20 cellular contexts compared by ENCODE assay signal in the genomic region with DNA sequence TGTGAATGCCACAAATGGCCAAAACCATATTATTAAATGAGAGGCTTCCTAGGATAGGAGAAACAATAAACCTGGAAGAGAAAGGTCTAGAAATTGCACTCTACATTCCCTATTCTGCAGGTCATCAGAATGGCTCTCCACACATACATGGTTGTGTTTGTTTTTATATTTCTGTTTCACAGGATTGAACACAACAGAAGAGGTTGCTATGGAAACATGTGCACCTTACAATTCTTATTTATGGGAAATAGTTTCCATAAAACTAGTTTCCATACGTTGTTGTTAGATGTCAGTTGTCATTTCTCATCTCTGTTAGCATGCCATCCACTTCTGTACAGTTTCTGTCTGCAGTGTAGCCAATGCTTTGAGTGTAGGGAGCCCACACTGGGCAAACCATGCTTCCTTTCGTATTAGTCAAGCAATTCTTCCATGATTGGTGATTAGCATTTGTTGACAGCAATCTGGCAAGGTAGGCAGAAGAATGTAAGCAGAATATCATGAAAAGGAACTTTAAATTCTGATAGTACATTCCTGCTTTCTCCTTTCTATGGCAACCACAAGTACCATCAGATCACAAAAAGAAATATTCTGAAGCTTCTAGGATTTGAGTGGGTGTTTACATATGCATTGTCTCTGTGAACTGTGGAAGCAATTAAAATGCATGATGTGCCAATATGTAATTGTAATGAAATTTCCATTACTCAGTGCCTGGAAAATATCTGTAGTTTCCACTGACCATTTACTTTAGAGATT.
A peak's percentile ranks its signal among the peaks of the same experiment; 100 is the strongest.
DNase-seq lines count a peak whose midpoint lies in the region; ATAC-seq, FAIRE-seq and TF ChIP-seq lines count a peak whose summit lies in the region.
"Had no signal": no experiment of that assay in that cellular context is flagged by ENCODE, and none has a peak within 500 bp of the region (broad histone marks: within the 10 kb centered on the region; RNA-seq: fewer than 3 reads in every experiment).

No MANE protein-coding gene starts in this region.

- TF ChIP-seq POLR2A in K562 (conservative IDR thresholded peaks at IDR 0.05) = no peak

- in situ Hi-C loops in K562 (cut with MboI) = no loop called here

- POLR2A ChIA-PET in K562 (lab: Yijun Ruan, JAX) = no interaction called here

- 0% methylated on average over 2 of the region's 2 CpGs for WGBS in K562 (ENCODE audit: insufficient coverage, low coverage, missing lambda C conversion rate)

- no TSS peak for BruUV-seq in K562 (replicated peaks; lab: Mats Ljungman, UMichigan)

- no peaks in the 10 kb centered on the region for H3K9me3 ChIP-seq in K562 (replicated peaks; ENCODE audit: control insufficient read depth, insufficient read depth, low read depth, low read length)
- H3K9me3 ChIP-seq: HAP-1 had no signal

- no peaks in the 10 kb centered on the region for H4K20me1 ChIP-seq in K562 (replicated peaks; ENCODE audit: control insufficient read depth, insufficient read depth, low read length)

- H3K79me2 ChIP-seq in K562 (ENCODE audit: control insufficient read depth, insufficient read depth, low read length) = no peaks in the 10 kb centered on the region

- H3K27ac ChIP-seq in K562 (ENCODE audit: extremely low read depth, low read depth, low read length) = no peak overlapping the region
- H3K27ac ChIP-seq: C4-2B had no signal

- H3K9me1 ChIP-seq in K562 (ENCODE audit: control insufficient read depth, insufficient read depth, low read length) = no peaks in the 10 kb centered on the region

- H3K4me1 ChIP-seq in K562 (replicated peaks in 1 of 2; ENCODE audit: control insufficient read depth in 2 of 2, insufficient read depth in 2 of 2, low read length in 2 of 2) = no peaks in the 10 kb centered on the region
- H3K4me1 ChIP-seq: HAP-1 had no signal

- DNase-seq in DMS53 (lab: John Stamatoyannopoulos, UW) = peak; percentile 76
- DNase-seq in DMS53 treated with DMSO at 0.1 percent for 48 hours (lab: John Stamatoyannopoulos, UW; ENCODE audit: unreplicated experiment) = no peak
- DNase-seq in K562 (ENCODE audit: extremely low read depth in 1 of 4, low spot score in 3 of 4) = no peak
- DNase-seq in kidney tubule cell (ENCODE audit: low spot score) = peak; percentile 31
- DNase-seq in activated naive CD4-positive, alpha-beta T cell treated with Interleukin-2 at 50 U/mL for 16 hours = no peak
- DNase-seq in NCI-H2171 (lab: John Stamatoyannopoulos, UW) = no peak
- DNase-seq: AML-193, NCI-H1092 treated with DMSO at 0.1 percent for 48 hours, NCI-H146, NCI-H2029 treated with DMSO at 0.1 percent for 48 hours, NCI-H510A, PC-3, RPMI8226, SHP77 treated with DMSO at 0.1 percent for 48 hours had no signal

- ATAC-seq in K562 (no peak), GM19455 (IDR thresholded peaks at IDR 0.05; ENCODE audit: unreplicated experiment) (no peak), GM18870 (IDR thresholded peaks at IDR 0.05; ENCODE audit: unreplicated experiment) (no peak)
- ATAC-seq: PC-3, SK-N-SH treated with all-trans-retinoic acid at 6 μM for 48 hours had no signal

- CTCF ChIA-PET in K562 (lab: Yijun Ruan, JAX; ENCODE audit: low intra/inter-chr PET ratio) = no interaction called here

- no peaks in the 10 kb centered on the region for H3K36me3 ChIP-seq in K562 (ENCODE audit: control insufficient read depth, insufficient read depth, low read length)
- H3K36me3 ChIP-seq: HAP-1 had no signal

- intact Hi-C loops in K562 (cut with micrococcal nuclease) = no loop called here

- TF ChIP-seq CTCF in K562 (IDR thresholded peaks at IDR 0.05 in 2 of 3, conservative IDR thresholded peaks at IDR 0.05 in 1 of 3; ENCODE audit: insufficient read depth in 2 of 3, low read depth in 1 of 3, low read length in 3 of 3) = no peak

- TF ChIP-seq EP300 in K562 (IDR thresholded peaks at IDR 0.05; ENCODE audit: low read length) = no peak

- H2AFZ ChIP-seq in K562 (ENCODE audit: low read depth, low read length) = no peak overlapping the region

- no peaks in the 10 kb centered on the region for H3K27me3 ChIP-seq in K562 (ENCODE audit: control insufficient read depth in 2 of 2, insufficient read depth in 2 of 2, low read length in 2 of 2)

- H3K4me3 ChIP-seq in K562 = no peak overlapping the region
- H3K4me3 ChIP-seq: HAP-1 had no signal

- TF ChIP-seq RAD21 in K562 (CRISPR knock-in tag; conservative IDR thresholded peaks at IDR 0.05 in 1 of 2, IDR thresholded peaks at IDR 0.05 in 1 of 2) = no peak

- no peak overlapping the region for H3K9ac ChIP-seq in K562 (ENCODE audit: insufficient read depth in 1 of 2, low read depth in 2 of 2, low read length in 2 of 2)

- no peak overlapping the region for H3K4me2 ChIP-seq in K562 (ENCODE audit: insufficient read depth, low read length)

- no peak for FAIRE-seq in K562 (lab: Jason Lieb, UNC)
- FAIRE-seq: G401.6 had no signal

TF ChIP-seq in K562, 482 proteins besides CTCF, POLR2A, EP300 and RAD21:
- TF ChIP-seq ZNF436 (CRISPR knock-in tag; IDR thresholded peaks at IDR 0.05) = no peak
- TF ChIP-seq KDM4B (IDR thresholded peaks at IDR 0.05; ENCODE audit: borderline replicate concordance in 2 of 2, low read depth in 1 of 2) = no peak
- no peak for TF ChIP-seq HIVEP1 (CRISPR knock-in tag; IDR thresholded peaks at IDR 0.05)
- TF ChIP-seq RFX1 (IDR thresholded peaks at IDR 0.05) = peak; percentile 37
TF ChIP-seq in K562: peak in this region for 1.

Comparison
In these comparisons a context has a peak if more than half of its experiments do, and no peak if none do; other contexts are left out.
1. DNase-seq: peak in DMS53 (single experiment) and kidney tubule cell (single experiment); none in DMS53 treated with DMSO at 0.1 percent for 48 hours (single experiment), K562 (0 of 4), activated naive CD4-positive, alpha-beta T cell treated with Interleukin-2 at 50 U/mL for 16 hours (single experiment) and NCI-H2171 (single experiment).